8 cellular contexts compared by ENCODE assay signal in genomic region chr1:8423134-8423701, GRCh38.
DNase-seq lines count a peak whose midpoint lies in the region; ATAC-seq, FAIRE-seq and TF ChIP-seq lines count a peak whose summit lies in the region.

No MANE protein-coding gene starts in this region.

- no peak for TF ChIP-seq RAD21 in HepG2 (CRISPR knock-in tag; IDR thresholded peaks at IDR 0.05)

- H3K4me1 Mint-ChIP-seq in stimulated activated memory B cell treated with anti-CD40 and anti-IgM and Interleukin-4, amounts not matched to agents 10 μg/mL and 1 μg/mL and 100 μg/mL, for 72 hours = peaks cover 43% of the 10 kb centered on the region

- H3K27me3 Mint-ChIP-seq in stimulated activated memory B cell treated with anti-CD40 and anti-IgM and Interleukin-4, amounts not matched to agents 10 μg/mL and 1 μg/mL and 100 μg/mL, for 72 hours = no peaks in the 10 kb centered on the region

- TF ChIP-seq POLR2A in body of pancreas (IDR thresholded peaks at IDR 0.05) (no peak), HepG2 (IDR thresholded peaks at IDR 0.05; ENCODE audit: insufficient read depth in 1 of 2, low read depth in 2 of 2, low read length in 2 of 2) (no peak)

- no TSS peak for BruUV-seq in HepG2 (replicated peaks; lab: Mats Ljungman, UMichigan)

- peak overlapping the region; percentile 72 for H3K9ac ChIP-seq in HepG2 (ENCODE audit: insufficient read depth, low read depth, low read length)

- ATAC-seq in SK-N-SH treated with all-trans-retinoic acid at 6 μM for 48 hours = peak; percentile 13
- peak; percentile 24 for ATAC-seq in body of pancreas
- peak; percentile 5; the same call in 2 of the 3 replicates for ATAC-seq in HepG2
- ATAC-seq in stimulated activated memory B cell treated with anti-CD40 and anti-IgM and Interleukin-4, amounts not matched to agents 10 μg/mL and 1 μg/mL and 100 μg/mL, for 72 hours = peak; percentile 3
- ATAC-seq in GM19455 (IDR thresholded peaks at IDR 0.05; ENCODE audit: unreplicated experiment) = no peak

- TF ChIP-seq EP300 in HepG2 (IDR thresholded peaks at IDR 0.05; ENCODE audit: low read depth in 2 of 2, low read length in 2 of 2) (no peak), HepG2 (CRISPR knock-in tag; IDR thresholded peaks at IDR 0.05; ENCODE audit: borderline replicate concordance) (no peak)

- H3K4me3 ChIP-seq in body of pancreas (peak overlapping the region; percentile 75 to 80), HepG2 (replicated peaks in 1 of 3; ENCODE audit: insufficient read depth in 1 of 3, low read depth in 2 of 3, low read length in 3 of 3) (peak overlapping the region; percentile 81 to 91 (median 85))

- no peak overlapping the region for H3K4me3 Mint-ChIP-seq in stimulated activated memory B cell treated with anti-CD40 and anti-IgM and Interleukin-4, amounts not matched to agents 10 μg/mL and 1 μg/mL and 100 μg/mL, for 72 hours

- peaks cover 4% of the 10 kb centered on the region for H3K9me3 Mint-ChIP-seq in stimulated activated memory B cell treated with anti-CD40 and anti-IgM and Interleukin-4, amounts not matched to agents 10 μg/mL and 1 μg/mL and 100 μg/mL, for 72 hours

- peak overlapping the region; percentile 93 for H3K4me2 ChIP-seq in HepG2 (ENCODE audit: low read depth, low read length)

- H3K4me1 ChIP-seq in body of pancreas = peaks cover 62% of the 10 kb centered on the region
- H3K4me1 ChIP-seq in HepG2 (ENCODE audit: insufficient read depth, low read length) = peaks cover 64% of the 10 kb centered on the region

- peaks cover 11% of the 10 kb centered on the region for H3K36me3 Mint-ChIP-seq in stimulated activated memory B cell treated with anti-CD40 and anti-IgM and Interleukin-4, amounts not matched to agents 10 μg/mL and 1 μg/mL and 100 μg/mL, for 72 hours

- no peak overlapping the region for H3K27ac Mint-ChIP-seq in stimulated activated memory B cell treated with anti-CD40 and anti-IgM and Interleukin-4, amounts not matched to agents 10 μg/mL and 1 μg/mL and 100 μg/mL, for 72 hours

- no peaks in the 10 kb centered on the region for H3K27me3 ChIP-seq in body of pancreas
- H3K27me3 ChIP-seq in HepG2 (ENCODE audit: control insufficient read depth in 1 of 2, insufficient read depth in 2 of 2, low read length in 2 of 2) = no peaks in the 10 kb centered on the region

- POLR2A ChIA-PET in HepG2 (lab: Yijun Ruan, JAX) = no interaction called here

- H3K27ac ChIP-seq in body of pancreas = peak overlapping the region; percentile 93 to 98 (median 96)
- H3K27ac ChIP-seq in HepG2 (ENCODE audit: extremely low read length, insufficient read depth, low read length) = peak overlapping the region; percentile 73

- peaks cover 60% of the 10 kb centered on the region for H3K79me2 ChIP-seq in HepG2 (ENCODE audit: insufficient read depth, low read length)

- no peak for TF ChIP-seq CTCF in body of pancreas (IDR thresholded peaks at IDR 0.05)
- TF ChIP-seq CTCF in HepG2 (CRISPR knock-in tag; IDR thresholded peaks at IDR 0.05) = no peak

- H3K9me3 ChIP-seq in body of pancreas (no peaks in the 10 kb centered on the region), HepG2 (ENCODE audit: low read length) (no peaks in the 10 kb centered on the region)

- peaks cover 44% of the 10 kb centered on the region for H4K20me1 ChIP-seq in HepG2 (ENCODE audit: insufficient read depth, low read length)

- intact Hi-C loops in body of pancreas (cut with DNase I) = no loop called here
- intact Hi-C loops in HepG2 (cut with micrococcal nuclease; ENCODE audit: unreplicated experiment) = loop anchor here (5.0 kb wide), 2 partner anchors 46 to 279 kb away; no protein-coding TSS in a partner anchor

- in situ Hi-C loops in HepG2 (cut with HindIII; ENCODE audit: extremely low pct_ligation_motif_present, low pct_unique_long_range_greater_than_20kb) = no loop called here

- CTCF ChIA-PET in HepG2 (lab: Yijun Ruan, JAX; ENCODE audit: low intra/inter-chr PET ratio, low total read pairs) = no interaction called here

- H2AFZ ChIP-seq in HepG2 (ENCODE audit: low read length) = no peak overlapping the region

- 0 to 1% methylated on average over 9 to 35 of the region's 38 CpGs for WGBS in body of pancreas, 2 donors
- WGBS in HepG2 (ENCODE audit: low lambda C conversion rate) = under 1% methylated on average over 21 of the region's 38 CpGs

- FAIRE-seq in HepG2 (lab: Jason Lieb, UNC) = no peak

- DNase-seq in DMS53 (lab: John Stamatoyannopoulos, UW) (peak; percentile 63), DMS53 treated with DMSO at 0.1 percent for 48 hours (lab: John Stamatoyannopoulos, UW; ENCODE audit: unreplicated experiment) (no peak), body of pancreas (peak; percentile 31 to 45 (median 37)), HepG2 (ENCODE audit: low spot score) (no peak), H4 (ENCODE audit: low spot score) (no peak)

- H3K36me3 ChIP-seq in body of pancreas (replicated peaks in 1 of 2; ENCODE audit: insufficient read depth in 1 of 2, low read depth in 2 of 2) (no peaks in the 10 kb centered on the region), HepG2 (replicated peaks in 1 of 2; ENCODE audit: control insufficient read depth in 1 of 2, insufficient read depth in 2 of 2, low read length in 2 of 2) (peaks cover 9 to 14% of the 10 kb centered on the region in 2 experiments)

TF ChIP-seq in SK-N-SH treated with all-trans-retinoic acid at 6 μM for 48 hours, 23 proteins besides CTCF, POLR2A, EP300 and RAD21:
- TF ChIP-seq ESRRG (CRISPR knock-in tag; IDR thresholded peaks at IDR 0.05) (no peak), TCF4 (CRISPR knock-in tag; IDR thresholded peaks at IDR 0.05; ENCODE audit: borderline replicate concordance) (no peak), RARB (CRISPR knock-in tag; IDR thresholded peaks at IDR 0.05) (no peak), CSDC2 (CRISPR knock-in tag; IDR thresholded peaks at IDR 0.05) (no peak), ISL1 (CRISPR knock-in tag; IDR thresholded peaks at IDR 0.05) (no peak), GLIS3 (CRISPR knock-in tag; IDR thresholded peaks at IDR 0.05) (no peak), ZFP30 (CRISPR knock-in tag; IDR thresholded peaks at IDR 0.05) (no peak), ARNTL (CRISPR knock-in tag; IDR thresholded peaks at IDR 0.05; ENCODE audit: borderline replicate concordance, low read depth) (no peak), ZNF8 (CRISPR knock-in tag; IDR thresholded peaks at IDR 0.05) (no peak), CREB5 (CRISPR knock-in tag; IDR thresholded peaks at IDR 0.05; ENCODE audit: low read depth) (no peak), SNAI2 (CRISPR knock-in tag; IDR thresholded peaks at IDR 0.05) (no peak), PPARA (CRISPR knock-in tag; IDR thresholded peaks at IDR 0.05; ENCODE audit: borderline replicate concordance) (no peak)
TF ChIP-seq in SK-N-SH treated with all-trans-retinoic acid at 6 μM for 48 hours: peak in this region for 0.

TF ChIP-seq in HepG2, 621 proteins besides CTCF, POLR2A, EP300 and RAD21 (continues in another document):
- no peak for TF ChIP-seq FUBP1 (CRISPR knock-in tag; IDR thresholded peaks at IDR 0.05; ENCODE audit: borderline replicate concordance)
- no peak for TF ChIP-seq ARID3A (IDR thresholded peaks at IDR 0.05; ENCODE audit: low read depth, low read length)
- no peak for TF ChIP-seq SRSF4 (IDR thresholded peaks at IDR 0.05; ENCODE audit: low read depth, low read length, poor library complexity, severe bottlenecking)
- TF ChIP-seq PHF8 (CRISPR knock-in tag; IDR thresholded peaks at IDR 0.05) = peak; percentile 9; the same call in 1 of the 2 replicates
- 0 out of 2 replicates have a peak, but pooled peaks have one; percentile 14 for TF ChIP-seq ZMAT3 (CRISPR knock-in tag; conservative IDR thresholded peaks at IDR 0.05)
- no peak for TF ChIP-seq ZNF274 (CRISPR knock-in tag; IDR thresholded peaks at IDR 0.05)
- TF ChIP-seq TBX2 (CRISPR knock-in tag; IDR thresholded peaks at IDR 0.05; ENCODE audit: borderline replicate concordance) = 0 out of 2 replicates have a peak, but pooled peaks have one; percentile 25
- no peak for TF ChIP-seq ZNF710 (CRISPR knock-in tag; IDR thresholded peaks at IDR 0.05; ENCODE audit: borderline replicate concordance)

Comparison
In these comparisons a context has a peak if more than half of its experiments do, and no peak if none do; other contexts are left out.
1. DNase-seq: peak in DMS53 (single experiment) and body of pancreas (4 of 4); none in DMS53 treated with DMSO at 0.1 percent for 48 hours (single experiment), HepG2 (single experiment) and H4 (single experiment).